12 cellular contexts compared by ENCODE assay signal in genomic region chr10:79454259-79454658, GRCh38. TPM values are rescaled to one million over a fixed set of nuclear protein-coding genes. Genes with fewer than 3 reads are reported as not detected.
DNase-seq lines count a peak whose midpoint lies in the region; ATAC-seq, FAIRE-seq and TF ChIP-seq lines count a peak whose summit lies in the region.
"Had no signal": no experiment of that assay in that cellular context is flagged by ENCODE, and none has a peak within 500 bp of the region (broad histone marks: within the 10 kb centered on the region; RNA-seq: fewer than 3 reads in every experiment).

No MANE protein-coding gene starts in this region.

- H3K36me3 ChIP-seq in K562 (ENCODE audit: control insufficient read depth, insufficient read depth, low read length): no peaks in the 10 kb centered on the region
- H3K36me3 ChIP-seq in suprapubic skin: no peaks in the 10 kb centered on the region
- H3K36me3 ChIP-seq: neutrophil, Peyer's patch had no signal

- TF ChIP-seq POLR2A in K562 (conservative IDR thresholded peaks at IDR 0.05) (no peak), suprapubic skin (IDR thresholded peaks at IDR 0.05) (no peak)

- TF ChIP-seq EP300 in K562 (IDR thresholded peaks at IDR 0.05; ENCODE audit: low read length) (no peak), suprapubic skin (IDR thresholded peaks at IDR 0.05) (no peak)

- no peaks in the 10 kb centered on the region for H3K9me1 ChIP-seq in K562 (ENCODE audit: control insufficient read depth, insufficient read depth, low read length)

- peaks cover 36% of the 10 kb centered on the region for H3K4me1 Mint-ChIP-seq in HFFc6 (ENCODE audit: low read depth)
- H3K4me1 Mint-ChIP-seq in activated naive CD8-positive, alpha-beta T cell treated with anti-CD3 and anti-CD28 coated beads for 36 hours: no peaks in the 10 kb centered on the region

- POLR2A ChIA-PET in K562 (lab: Yijun Ruan, JAX): interaction anchor here (1.0 to 3.0 kb wide), 6 partner anchors 8 to 97 kb away, joined by 3 to 19 read pairs (median 4); partner anchors contain the start of gene ZCCHC24

- no peak for FAIRE-seq in K562 (lab: Jason Lieb, UNC)

- 16% methylated on average over 6 of the region's 6 CpGs for WGBS in K562 (ENCODE audit: insufficient coverage, low coverage, missing lambda C conversion rate)
- 24% methylated on average over 6 of the region's 6 CpGs for WGBS in suprapubic skin

- H3K9ac ChIP-seq in K562 (ENCODE audit: insufficient read depth in 1 of 2, low read depth in 2 of 2, low read length in 2 of 2): peak overlapping the region in 1 of 2 experiments; percentile 19; a peak in 1 of 4 replicates

- BruUV-seq in K562 (replicated peaks; lab: Mats Ljungman, UMichigan): no TSS peak

- H2AFZ ChIP-seq in K562 (ENCODE audit: low read depth, low read length): no peak overlapping the region

- H3K4me1 ChIP-seq in K562 (replicated peaks in 1 of 2; ENCODE audit: control insufficient read depth in 2 of 2, insufficient read depth in 2 of 2, low read length in 2 of 2) (peaks cover 10 to 30% of the 10 kb centered on the region in 2 experiments; a peak in 3 of 5 replicates), suprapubic skin (peaks cover 17% of the 10 kb centered on the region)
- H3K4me1 ChIP-seq: body of pancreas, Peyer's patch had no signal

- intact Hi-C loops in K562 (cut with micrococcal nuclease): no loop called here

- H3K4me2 ChIP-seq in K562 (ENCODE audit: insufficient read depth, low read length): no peak overlapping the region

- H4K20me1 ChIP-seq in K562 (replicated peaks; ENCODE audit: control insufficient read depth, insufficient read depth, low read length): no peaks in the 10 kb centered on the region

- in situ Hi-C loops in K562 (cut with MboI): no loop called here

- no peak overlapping the region for H3K4me3 Mint-ChIP-seq in HFFc6
- H3K4me3 Mint-ChIP-seq in activated naive CD8-positive, alpha-beta T cell treated with anti-CD3 and anti-CD28 coated beads for 36 hours: no peak overlapping the region

- H3K27ac Mint-ChIP-seq in HFFc6: peak overlapping the region; percentile 71
- H3K27ac Mint-ChIP-seq in activated naive CD8-positive, alpha-beta T cell treated with anti-CD3 and anti-CD28 coated beads for 36 hours: no peak overlapping the region

- DNase-seq in HFFc6 (peak; percentile 90), K562 (ENCODE audit: extremely low read depth in 1 of 4, low spot score in 3 of 4) (no peak), iris pigment epithelial cell (ENCODE audit: low read depth) (peak; percentile 84), suprapubic skin (ENCODE audit: low spot score in 2 of 2) (no peak), HuH-7.5 (ENCODE audit: low spot score) (no peak)
- no peak for DNase-seq in activated effector memory CD4-positive, alpha-beta T cell treated with anti-CD3 and anti-CD28 coated beads, Interleukin-2, amount 50 U/mL, for 16 hours
- no peak for DNase-seq in activated naive CD8-positive, alpha-beta T cell treated with anti-CD3 and anti-CD28 coated beads for 36 hours
- no peak for DNase-seq in activated naive CD4-positive, alpha-beta T cell (lab: John Stamatoyannopoulos, UW)
- DNase-seq: activated CD8-positive, alpha-beta memory T cell treated with anti-CD3 and anti-CD28 coated beads, Interleukin-2, amount 50 U/mL, for 48 hours; body of pancreas had no signal

- H3K27me3 ChIP-seq in K562 (ENCODE audit: control insufficient read depth in 2 of 2, insufficient read depth in 2 of 2, low read length in 2 of 2) (peaks cover 0 to 16% of the 10 kb centered on the region in 2 experiments; a peak in 3 of 5 replicates), suprapubic skin (no peaks in the 10 kb centered on the region)
- H3K27me3 ChIP-seq: body of pancreas, Peyer's patch had no signal

- no peak overlapping the region for H3K27ac ChIP-seq in K562 (ENCODE audit: extremely low read depth, low read depth, low read length)
- H3K27ac ChIP-seq in suprapubic skin: peak overlapping the region; percentile 24
- H3K27ac ChIP-seq: body of pancreas, neutrophil, Peyer's patch had no signal

- H3K36me3 Mint-ChIP-seq in HFFc6 (ENCODE audit: low read depth): no peaks in the 10 kb centered on the region
- no peaks in the 10 kb centered on the region for H3K36me3 Mint-ChIP-seq in activated naive CD8-positive, alpha-beta T cell treated with anti-CD3 and anti-CD28 coated beads for 36 hours

- TF ChIP-seq CTCF in HFFc6 (IDR thresholded peaks at IDR 0.05) (no peak), K562 (IDR thresholded peaks at IDR 0.05 in 2 of 3, conservative IDR thresholded peaks at IDR 0.05 in 1 of 3; ENCODE audit: insufficient read depth in 2 of 3, low read depth in 1 of 3, low read length in 3 of 3) (no peak), suprapubic skin (IDR thresholded peaks at IDR 0.05) (no peak)

- H3K4me3 ChIP-seq in K562: no peak overlapping the region
- H3K4me3 ChIP-seq in suprapubic skin: no peak overlapping the region
- H3K4me3 ChIP-seq: body of pancreas, Peyer's patch had no signal

- no peak for ATAC-seq in K562
- ATAC-seq: body of pancreas had no signal

- H3K9me3 Mint-ChIP-seq in HFFc6: no peaks in the 10 kb centered on the region
- H3K9me3 Mint-ChIP-seq in activated naive CD8-positive, alpha-beta T cell treated with anti-CD3 and anti-CD28 coated beads for 36 hours: no peaks in the 10 kb centered on the region

- peaks cover 1% of the 10 kb centered on the region; the same call in 1 of the 2 replicates for H3K27me3 Mint-ChIP-seq in HFFc6 (ENCODE audit: insufficient read depth)
- H3K27me3 Mint-ChIP-seq in activated naive CD8-positive, alpha-beta T cell treated with anti-CD3 and anti-CD28 coated beads for 36 hours: peaks cover 6% of the 10 kb centered on the region

- H3K9me3 ChIP-seq in K562 (replicated peaks; ENCODE audit: control insufficient read depth, insufficient read depth, low read depth, low read length) (no peaks in the 10 kb centered on the region), suprapubic skin (no peaks in the 10 kb centered on the region)
- H3K9me3 ChIP-seq: body of pancreas, neutrophil, Peyer's patch had no signal

- CTCF ChIA-PET in K562 (lab: Yijun Ruan, JAX; ENCODE audit: low intra/inter-chr PET ratio): no interaction called here

- TF ChIP-seq RAD21 in K562 (CRISPR knock-in tag; conservative IDR thresholded peaks at IDR 0.05 in 1 of 2, IDR thresholded peaks at IDR 0.05 in 1 of 2): no peak

- no peaks in the 10 kb centered on the region for H3K79me2 ChIP-seq in K562 (ENCODE audit: control insufficient read depth, insufficient read depth, low read length)

RNA-seq across cellular contexts. Expression of gene ZCCHC24, which starts 8.8 kb away (rescaled TPM):
- 10 to 100 TPM; 33.2 to 40.3 (median 37.5) TPM for total RNA-seq in HFFc6 (2021; fragmentation: NEBNext Ultra II Directional; extraction: Animal tissue kit (Norgen Biotek cat#: 25700))
- total RNA-seq in K562 (2011; cell fraction: chromatin; rRNA removed; ENCODE audit: low replicate concordance): 4.0 and 6.3 TPM in 2 replicates
- 4.8 and 4.9 TPM in 2 replicates for total RNA-seq in K562 (2011; cell fraction: nucleolus; rRNA removed)
- total RNA-seq in K562 (2011; cell fraction: nucleoplasm; rRNA removed): 4.4 and 6.7 TPM in 2 replicates
- 3.6 and 4.9 TPM in 2 replicates for total RNA-seq in K562 (2014; rRNA removed)
- total RNA-seq in K562 (2014; rRNA removed; fragmentation: Illumina TruSeq; extraction: Trizol): 3.9 and 4.0 TPM in 2 replicates
- 5.5 and 5.7 TPM in 2 replicates for total RNA-seq in K562 (2015; rRNA removed; fragmentation: Illumina TruSeq; extraction: Trizol)
- 11.0 and 11.5 TPM in 2 replicates for total RNA-seq in K562 (2021)
- 4.6 and 5.0 TPM in 2 replicates for polyA plus RNA-seq in K562 (2011; rRNA removed)
- polyA plus RNA-seq in K562 (2011; cell fraction: cytosol; rRNA removed): 4.7 and 8.4 TPM in 2 replicates
- 3.1 and 5.6 TPM in 2 replicates for polyA plus RNA-seq in K562 (2011; cell fraction: nucleus; rRNA removed)
- 6.8 and 12.0 TPM in 2 replicates for polyA plus RNA-seq in K562 (2012)
- polyA plus RNA-seq in K562 (2014; fragmentation: Illumina TruSeq; extraction: Trizol): 7.0 and 7.6 TPM in 2 replicates
- polyA plus RNA-seq in K562 (2014; fragmentation: Nextera tagmentation; extraction: Ambion mirVana): under 1 TPM; 0.84 to 0.86 TPM
- 5.1 and 6.0 TPM in 2 replicates for polyA plus RNA-seq in K562 (2014; rRNA removed)
- polyA minus RNA-seq in K562 (2011; rRNA and poly(A)+ RNA removed): 3.4 and 4.7 TPM in 2 replicates
- 6.1 and 6.4 TPM in 2 replicates for polyA minus RNA-seq in K562 (2011; cell fraction: cytosol; rRNA and poly(A)+ RNA removed)
- 3.0 TPM in 2 replicates for polyA minus RNA-seq in K562 (2011; cell fraction: nucleus; rRNA and poly(A)+ RNA removed)
- total RNA-seq in suprapubic skin: 10 to 100 TPM in 2 of 4 donors, 1 to 10 TPM in 2; 8.9 to 17.3 (median 12.8) TPM
- under 1 TPM; 0.78 to 0.80 TPM for total RNA-seq in activated naive CD8-positive, alpha-beta T cell treated with anti-CD3 and anti-CD28 coated beads for 36 hours

RNA-seq across cellular contexts. Expression of gene EIF5AL1, which starts 58.1 kb away (rescaled TPM):
- total RNA-seq in HFFc6 (2021; fragmentation: NEBNext Ultra II Directional; extraction: Animal tissue kit (Norgen Biotek cat#: 25700)): under 1 TPM; 0.41 to 0.61 (median 0.48) TPM
- 0.16 TPM in 1 of 2 replicates, not detected in the other for total RNA-seq in K562 (2011; cell fraction: chromatin; rRNA removed; ENCODE audit: low replicate concordance)
- total RNA-seq in K562 (2011; cell fraction: nucleolus; rRNA removed): 0.13 and 0.17 TPM in 2 replicates
- total RNA-seq in K562 (2011; cell fraction: nucleoplasm; rRNA removed): 0.15 and 0.31 TPM in 2 replicates
- total RNA-seq in K562 (2014; rRNA removed) (0.65 and 0.68 TPM in 2 replicates), K562 (2014; rRNA removed; fragmentation: Illumina TruSeq; extraction: Trizol) (0.80 and 0.83 TPM in 2 replicates), K562 (2015; rRNA removed; fragmentation: Illumina TruSeq; extraction: Trizol) (0.18 and 0.30 TPM in 2 replicates), K562 (2021) (0.27 and 0.31 TPM in 2 replicates), suprapubic skin (under 1 TPM in 3 of 4 donors, not detected in 1; 0.23 to 0.52 (median 0.47) TPM)
- polyA plus RNA-seq in K562 (2011; rRNA removed) (1.6 and 1.8 TPM in 2 replicates), K562 (2014; fragmentation: Illumina TruSeq; extraction: Trizol) (3.2 and 3.4 TPM in 2 replicates), K562 (2014; fragmentation: Nextera tagmentation; extraction: Ambion mirVana) (under 1 TPM in 1 of 2 experiments, not detected in 1; 0.03 TPM), K562 (2014; rRNA removed) (0.37 and 0.43 TPM in 2 replicates)
- polyA plus RNA-seq in K562 (2011; cell fraction: cytosol; rRNA removed): 0.97 and 1.1 TPM in 2 replicates
- 0.20 and 0.35 TPM in 2 replicates for polyA plus RNA-seq in K562 (2011; cell fraction: nucleus; rRNA removed)
- 0.54 and 1.1 TPM in 2 replicates for polyA plus RNA-seq in K562 (2012)
- polyA minus RNA-seq in K562 (2011; rRNA and poly(A)+ RNA removed): 3.2 and 4.7 TPM in 2 replicates
- 0.64 and 0.67 TPM in 2 replicates for polyA minus RNA-seq in K562 (2011; cell fraction: cytosol; rRNA and poly(A)+ RNA removed)
- polyA minus RNA-seq in K562 (2011; cell fraction: nucleus; rRNA and poly(A)+ RNA removed): under 0.01 and 0.11 TPM in 2 replicates
- 1 to 10 TPM; 2.9 to 3.1 TPM for total RNA-seq in activated naive CD8-positive, alpha-beta T cell treated with anti-CD3 and anti-CD28 coated beads for 36 hours
- total RNA-seq: body of pancreas had no signal

Comparison
In these comparisons a context has a peak if more than half of its experiments do, and no peak if none do; other contexts are left out.
1. DNase-seq: peak in HFFc6 (single experiment) and iris pigment epithelial cell (single experiment); none in K562 (0 of 4), suprapubic skin (0 of 2), activated effector memory CD4-positive, alpha-beta T cell treated with anti-CD3 and anti-CD28 coated beads, Interleukin-2, amount 50 U/mL, for 16 hours (single experiment), activated naive CD8-positive, alpha-beta T cell treated with anti-CD3 and anti-CD28 coated beads for 36 hours (single experiment), activated naive CD4-positive, alpha-beta T cell (0 of 4) and HuH-7.5 (single experiment).